Comparison of ENCODE assay signal across 22 cellular contexts in the genomic region with DNA sequence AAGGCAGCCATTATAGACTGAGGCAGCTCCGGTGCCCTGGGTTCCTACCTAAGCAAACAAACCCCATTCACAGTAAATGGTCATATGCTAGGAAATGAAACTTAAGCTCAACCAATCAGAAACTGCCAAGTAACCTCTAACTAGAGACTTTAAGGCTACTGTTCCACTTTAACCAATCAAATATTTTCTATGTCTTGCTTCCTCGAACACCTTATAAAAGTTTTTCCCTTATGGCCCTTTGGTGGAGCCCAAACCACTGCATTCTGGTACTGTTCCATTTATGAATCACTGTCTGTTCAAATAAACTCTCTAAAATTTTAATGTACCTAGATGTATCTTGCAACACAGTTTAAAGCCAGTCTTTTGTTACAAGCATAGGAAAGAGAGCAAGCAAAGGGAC.
"Had no signal": no experiment of that assay in that cellular context is flagged by ENCODE, and none has a peak within 500 bp of the region (broad histone marks: within the 10 kb centered on the region; RNA-seq: fewer than 3 reads in every experiment).

No MANE protein-coding gene starts in this region.

- H3K36me3 ChIP-seq: breast epithelium, esophagus squamous epithelium, gastrocnemius medialis, left ventricle myocardium inferior, transverse colon, vagina had no signal

- ATAC-seq: activated CD4-positive, alpha-beta T cell treated with anti-CD3 and anti-CD28 coated beads for 36 hours; activated CD8-positive, alpha-beta memory T cell treated with anti-CD3 and anti-CD28 coated beads, Interleukin-2, amount 10 ng/mL, durations not matched to agents 7 days and 5 days; activated CD8-positive, alpha-beta T cell treated with anti-CD3 and anti-CD28 coated beads, Interleukin-2, amount 10 ng/mL, durations not matched to agents 7 days and 5 days; activated naive CD4-positive, alpha-beta T cell treated with anti-CD3 and anti-CD28 coated beads, Interleukin-2, amount 50 U/mL, for 72 hours; activated T-cell treated with anti-CD3 and anti-CD28 coated beads, Interleukin-2, amount 50 U/mL, for 72 hours; gastrocnemius medialis; right cardiac atrium had no signal

- H3K27ac ChIP-seq: breast epithelium, esophagus squamous epithelium, gastrocnemius medialis, left ventricle myocardium inferior, transverse colon, vagina had no signal

- DNase-seq: activated CD4-positive, alpha-beta T cell treated with anti-CD3 and anti-CD28 coated beads for 36 hours; activated CD4-positive, CD25-positive, alpha-beta regulatory T cell; activated CD8-positive, alpha-beta memory T cell treated with anti-CD3 and anti-CD28 coated beads, Interleukin-2, amount 10 ng/mL, durations not matched to agents 7 days and 5 days; activated CD8-positive, alpha-beta T cell treated with anti-CD3 and anti-CD28 coated beads, Interleukin-2, amount 10 ng/mL, durations not matched to agents 7 days and 5 days; activated naive CD4-positive, alpha-beta T cell; activated T-cell treated with anti-CD3 and anti-CD28 coated beads, Interleukin-2, amount 50 U/mL, for 72 hours; central memory CD4-positive, alpha-beta T cell; endodermal cell; esophagus squamous epithelium; gastrocnemius medialis; glutamatergic neuron; left ventricle myocardium inferior; posterior cingulate gyrus; right cardiac atrium; stimulated activated CD4-positive, alpha-beta T cell treated with anti-CD3 and anti-CD28 coated beads, Interleukin-15, amount 100 ng/mL, for 24 hours; stimulated activated CD4-positive, alpha-beta T cell treated with anti-CD3 and anti-CD28 coated beads, Interleukin-2, amount 100 ng/mL, for 24 hours; stimulated activated naive CD4-positive, alpha-beta T cell; transverse colon had no signal

- H3K4me1 ChIP-seq: breast epithelium, gastrocnemius medialis, left ventricle myocardium inferior had no signal

- H3K9me3 ChIP-seq: breast epithelium, esophagus squamous epithelium, gastrocnemius medialis, left ventricle myocardium inferior, transverse colon, vagina had no signal

- H3K4me3 ChIP-seq: breast epithelium, esophagus squamous epithelium, gastrocnemius medialis, left ventricle myocardium inferior, lung, transverse colon, vagina had no signal

- H3K27me3 ChIP-seq: breast epithelium, esophagus squamous epithelium, gastrocnemius medialis, transverse colon, vagina had no signal
